In the genomic region with DNA sequence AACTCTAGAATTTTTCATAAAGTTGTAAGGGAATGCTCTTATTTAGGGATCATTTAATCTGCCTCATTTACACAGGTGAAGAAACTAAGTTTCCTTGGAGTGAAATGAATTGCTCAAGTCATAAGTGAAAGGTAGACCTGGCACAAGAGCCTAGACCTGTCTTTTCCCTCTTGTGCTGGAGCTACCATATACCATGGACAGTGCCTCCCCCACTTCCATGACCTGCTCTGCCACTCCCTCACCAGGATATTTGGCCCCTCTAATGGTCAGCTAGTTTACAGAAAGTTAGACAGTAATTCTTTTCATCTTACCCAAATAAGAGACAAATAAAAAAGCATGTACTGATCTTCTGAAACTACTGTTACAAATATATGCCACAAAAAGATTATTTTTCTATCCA, we compare ENCODE assay signal across 9 cellular contexts.
"Had no signal": no experiment of that assay in that cellular context is flagged by ENCODE, and none has a peak within 500 bp of the region (broad histone marks: within the 10 kb centered on the region; RNA-seq: fewer than 3 reads in every experiment).

No MANE protein-coding gene starts in this region.

- DNase-seq: GM23248, H9, HCEC 1CT, IMR-90, KBM-7 had no signal

- H3K27ac Mint-ChIP-seq: H9 had no signal

- H3K4me3 Mint-ChIP-seq: H9 had no signal

- H3K9ac ChIP-seq: GM23248, KMS-11 had no signal

- H3K4me2 ChIP-seq: KMS-11 had no signal

- H3K27ac ChIP-seq: GM23248, HL-60, KMS-11 had no signal

- FAIRE-seq: H1, H54 had no signal

- H2AFZ ChIP-seq: GM23248 had no signal

- H3K4me3 ChIP-seq: GM23248 had no signal
